ENCODE assay signal across 18 cellular contexts in the genomic region with DNA sequence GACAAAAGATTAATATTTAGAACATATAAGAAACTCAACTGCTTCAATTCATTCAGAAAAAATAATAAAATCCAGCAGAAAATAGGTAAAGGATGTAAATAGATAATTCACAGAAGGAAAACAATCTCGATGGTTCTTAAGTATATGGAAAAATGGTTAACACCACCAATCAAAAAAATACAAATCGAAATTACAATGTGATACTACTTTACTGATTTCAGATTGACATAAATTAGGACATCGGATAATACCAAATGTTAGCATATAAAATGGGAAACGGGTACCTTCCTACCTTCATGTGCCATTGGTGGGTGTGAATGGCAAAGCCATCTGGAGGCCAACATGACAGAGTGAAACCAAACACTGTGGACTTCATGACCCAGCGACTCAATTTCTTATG. TPM values are rescaled to one million over a fixed set of nuclear protein-coding genes. Genes with fewer than 3 reads are reported as not detected.
DNase-seq lines count a peak whose midpoint lies in the region; ATAC-seq and TF ChIP-seq lines count a peak whose summit lies in the region.
"Had no signal": no experiment of that assay in that cellular context is flagged by ENCODE, and none has a peak within 500 bp of the region (broad histone marks: within the 10 kb centered on the region; RNA-seq: fewer than 3 reads in every experiment).

No MANE protein-coding gene starts in this region.

- H2AFZ ChIP-seq in IMR-90 (replicated peaks; ENCODE audit: low read length, poor library complexity), result peak overlapping the region; percentile 37

- CTCF ChIA-PET in IMR-90 (lab: Yijun Ruan, JAX), result interaction anchor here (1.4 kb wide), 1 partner anchor 136 kb away, joined by 3 read pairs; no protein-coding TSS in a partner anchor

- no peak overlapping the region for H4K5ac ChIP-seq in IMR-90 (ENCODE audit: low read depth, low read length)

- no peak overlapping the region for H3K14ac ChIP-seq in IMR-90 (replicated peaks; ENCODE audit: low read depth, low read length)

- WGBS in IMR-90 (ENCODE audit: extremely low coverage in 2 of 2, insufficient read length in 1 of 2), 2 experiments, result no CpG with 5 or more reads among the region's 5 CpGs

- no peak overlapping the region for H3K9ac ChIP-seq in IMR-90 (ENCODE audit: low read depth, low read length)

- H3K79me1 ChIP-seq in IMR-90 (ENCODE audit: low read depth in 1 of 2, low read length in 2 of 2), result no peaks in the 10 kb centered on the region

- no peaks in the 10 kb centered on the region for H4K20me1 ChIP-seq in IMR-90 (ENCODE audit: insufficient read depth, low read length)

- H2BK120ac ChIP-seq in IMR-90 (ENCODE audit: low read depth, low read length), result no peak overlapping the region

- no TSS peak for BruUV-seq in IMR-90 (replicated peaks; lab: Mats Ljungman, UMichigan)

- no peak overlapping the region for H2AK9ac ChIP-seq in IMR-90 (replicated peaks; ENCODE audit: low read depth, low read length, poor library complexity)

- no peak overlapping the region for H2BK20ac ChIP-seq in IMR-90 (ENCODE audit: low read depth, low read length)

- TF ChIP-seq CTCF in IMR-90 (conservative IDR thresholded peaks at IDR 0.05; ENCODE audit: low read depth, low read length) (no peak), progenitor cell of endocrine pancreas (IDR thresholded peaks at IDR 0.05; ENCODE audit: unreplicated experiment) (no peak), right atrium auricular region (IDR thresholded peaks at IDR 0.05) (no peak)

- H3K56ac ChIP-seq in IMR-90 (ENCODE audit: extremely low read depth, insufficient read depth, low read length), result no peak overlapping the region

- no peak overlapping the region for H4K8ac ChIP-seq in IMR-90 (ENCODE audit: low read depth in 2 of 2, low read length in 2 of 2)

- no peak overlapping the region for H2BK5ac ChIP-seq in IMR-90 (ENCODE audit: low read depth, low read length, poor library complexity, severe bottlenecking)

- POLR2A ChIA-PET in IMR-90 (lab: Charles Lee; ENCODE audit: unreplicated experiment), result interaction anchor here (0.5 kb wide), 1 partner anchor 18 kb away, joined by 9 read pairs; no protein-coding TSS in a partner anchor

- H3K27ac Mint-ChIP-seq in activated T-cell treated with anti-CD3 and anti-CD28 coated beads, Interleukin-2, amount 50 U/mL, for 72 hours, result peak overlapping the region; percentile 65
- no peak overlapping the region for H3K27ac Mint-ChIP-seq in central memory CD8-positive, alpha-beta T cell (ENCODE audit: low read depth)
- no peak overlapping the region for H3K27ac Mint-ChIP-seq in progenitor cell of endocrine pancreas

- H3K36me3 ChIP-seq in IMR-90 (ENCODE audit: control insufficient read depth, insufficient read depth, low read length) (no peaks in the 10 kb centered on the region), right atrium auricular region (no peaks in the 10 kb centered on the region)
- H3K36me3 ChIP-seq: esophagus squamous epithelium, pancreas, vagina had no signal

- H3K27me3 ChIP-seq in IMR-90 (ENCODE audit: control insufficient read depth, insufficient read depth, low read length) (peaks cover 24% of the 10 kb centered on the region), right atrium auricular region (no peaks in the 10 kb centered on the region)
- H3K27me3 ChIP-seq: vagina had no signal

- H4K91ac ChIP-seq in IMR-90 (ENCODE audit: insufficient read depth, low read depth, low read length), result no peak overlapping the region

- H3K4me2 ChIP-seq in IMR-90 (ENCODE audit: low read depth, low read length), result no peak overlapping the region

- ATAC-seq in activated T-cell treated with anti-CD3 and anti-CD28 coated beads, Interleukin-2, amount 50 U/mL, for 72 hours (replicated peaks in 1 of 2), result no peak
- no peak for ATAC-seq in IMR-90 (ENCODE audit: low read depth)
- no peak for ATAC-seq in central memory CD8-positive, alpha-beta T cell (replicated peaks; ENCODE audit: extremely low read depth, poor library complexity, severe bottlenecking)
- no peak for ATAC-seq in GM21825 (IDR thresholded peaks at IDR 0.05; ENCODE audit: unreplicated experiment)

- no peaks in the 10 kb centered on the region for H3K9me3 Mint-ChIP-seq in activated T-cell treated with anti-CD3 and anti-CD28 coated beads, Interleukin-2, amount 50 U/mL, for 72 hours
- no peaks in the 10 kb centered on the region for H3K9me3 Mint-ChIP-seq in central memory CD8-positive, alpha-beta T cell
- H3K9me3 Mint-ChIP-seq in progenitor cell of endocrine pancreas (ENCODE audit: low read depth), result no peaks in the 10 kb centered on the region

- H3K27ac ChIP-seq in IMR-90 (ENCODE audit: insufficient read depth, low read length) (no peak overlapping the region), right atrium auricular region (no peak overlapping the region)
- H3K27ac ChIP-seq: esophagus squamous epithelium, pancreas had no signal

- no peak overlapping the region for H3K4ac ChIP-seq in IMR-90 (ENCODE audit: low read depth, low read length)

- H3K4me1 ChIP-seq in IMR-90 (ENCODE audit: control insufficient read depth, insufficient read depth, low read length), result peaks cover 2% of the 10 kb centered on the region; the same call in 1 of the 2 replicates
- H3K4me1 ChIP-seq in right atrium auricular region, result peaks cover 0 to 13% of the 10 kb centered on the region in 2 donors
- H3K4me1 ChIP-seq: pancreas had no signal

- no peak for TF ChIP-seq RAD21 in IMR-90 (IDR thresholded peaks at IDR 0.05; ENCODE audit: low read length)

- H3K4me3 Mint-ChIP-seq in activated T-cell treated with anti-CD3 and anti-CD28 coated beads, Interleukin-2, amount 50 U/mL, for 72 hours, result peak overlapping the region; percentile 21 to 87
- H3K4me3 Mint-ChIP-seq in central memory CD8-positive, alpha-beta T cell, result peak overlapping the region; percentile 79
- H3K4me3 Mint-ChIP-seq in progenitor cell of endocrine pancreas (ENCODE audit: low read depth), result peak overlapping the region; percentile 82

- H3K27me3 Mint-ChIP-seq in activated T-cell treated with anti-CD3 and anti-CD28 coated beads, Interleukin-2, amount 50 U/mL, for 72 hours (ENCODE audit: low read depth), result peaks cover 32% of the 10 kb centered on the region
- peaks cover 20% of the 10 kb centered on the region for H3K27me3 Mint-ChIP-seq in central memory CD8-positive, alpha-beta T cell
- H3K27me3 Mint-ChIP-seq in progenitor cell of endocrine pancreas, result peaks cover 24% of the 10 kb centered on the region

- H3K4me1 Mint-ChIP-seq in activated T-cell treated with anti-CD3 and anti-CD28 coated beads, Interleukin-2, amount 50 U/mL, for 72 hours (ENCODE audit: low read depth), result peaks cover 33% of the 10 kb centered on the region
- H3K4me1 Mint-ChIP-seq in central memory CD8-positive, alpha-beta T cell, result peaks cover 17% of the 10 kb centered on the region
- H3K4me1 Mint-ChIP-seq in progenitor cell of endocrine pancreas (ENCODE audit: low read depth), result peaks cover 16% of the 10 kb centered on the region

- H3K36me3 Mint-ChIP-seq in activated T-cell treated with anti-CD3 and anti-CD28 coated beads, Interleukin-2, amount 50 U/mL, for 72 hours (ENCODE audit: insufficient read depth in 2 of 2), result peaks cover 2% of the 10 kb centered on the region in 2 donors
- peaks cover 3% of the 10 kb centered on the region for H3K36me3 Mint-ChIP-seq in central memory CD8-positive, alpha-beta T cell (ENCODE audit: insufficient read depth)
- H3K36me3 Mint-ChIP-seq in progenitor cell of endocrine pancreas (ENCODE audit: insufficient read depth), result no peaks in the 10 kb centered on the region

- no peak overlapping the region for H2BK15ac ChIP-seq in IMR-90 (ENCODE audit: low read depth, low read length)

- intact Hi-C loops in IMR-90 (cut with micrococcal nuclease), result no loop called here

- DNase-seq in activated T-cell treated with anti-CD3 and anti-CD28 coated beads, Interleukin-2, amount 50 U/mL, for 72 hours, result no peak
- DNase-seq in activated T-cell treated with anti-CD3 and anti-CD28 coated beads, Interleukin-2, amount 50 U/mL, for 1 hour, result no peak
- DNase-seq in IMR-90 (no peak), progenitor cell of endocrine pancreas (ENCODE audit: low spot score, unreplicated experiment) (no peak), right atrium auricular region (ENCODE audit: low spot score) (no peak)
- DNase-seq in central memory CD8-positive, alpha-beta T cell (ENCODE audit: low spot score in 2 of 2), result no peak
- no peak for DNase-seq in stimulated activated CD4-positive, alpha-beta T cell treated with anti-CD3 and anti-CD28 coated beads, Interleukin-12 subunit alpha, Interleukin-12 subunit beta, amount 100 ng/mL, for 4 hours
- DNase-seq: activated CD4-positive, alpha-beta T cell treated with anti-CD3 and anti-CD28 coated beads for 4 hours; caudate nucleus; esophagus squamous epithelium; GDM1; NCI-H1105 treated with DMSO at 0.1 percent for 48 hours; NCI-H2107; stimulated activated CD4-positive, alpha-beta T cell treated with anti-CD3 and anti-CD28 coated beads, Interleukin-4, amount 100 ng/mL, for 1 hour; T1000 had no signal

- in situ Hi-C loops in IMR-90 (cut with MboI; ENCODE audit: low sequenced_read_pairs), result no loop called here

- no peak overlapping the region for H3K18ac ChIP-seq in IMR-90 (ENCODE audit: low read depth, low read length)

- dilution Hi-C loops in IMR-90 (cut with HindIII; ENCODE audit: low sequenced_read_pairs, unreplicated experiment), result no loop called here

- no peak for TF ChIP-seq POLR2A in IMR-90 (IDR thresholded peaks at IDR 0.05; ENCODE audit: low read depth, low read length)

- no peaks in the 10 kb centered on the region for H3K9me3 ChIP-seq in IMR-90 (ENCODE audit: control insufficient read depth, insufficient read depth, low read length)
- H3K9me3 ChIP-seq in right atrium auricular region, result no peaks in the 10 kb centered on the region
- H3K9me3 ChIP-seq: esophagus squamous epithelium, pancreas, vagina had no signal

- H3K4me3 ChIP-seq in IMR-90 (ENCODE audit: insufficient read depth, low read depth, low read length) (no peak overlapping the region), right atrium auricular region (no peak overlapping the region)

- 0 out of 2 replicates have a peak overlapping the region, but pooled peaks have one; percentile 24 for H2AK5ac ChIP-seq in IMR-90 (ENCODE audit: low read depth, low read length)

- H3K23ac ChIP-seq in IMR-90 (ENCODE audit: low read depth, low read length), result no peak overlapping the region; the same call in 1 of the 2 replicates

- no peaks in the 10 kb centered on the region for H3K9me1 ChIP-seq in IMR-90 (ENCODE audit: insufficient read depth, low read length)

RNA-seq across cellular contexts. Expression of gene PPP4R4, which starts 1.6 kb away (rescaled TPM):
- 1 to 10 TPM; 6.2 to 9.5 TPM for total RNA-seq in activated T-cell treated with anti-CD3 and anti-CD28 coated beads, Interleukin-2, amount 50 U/mL, for 72 hours
- total RNA-seq in IMR-90 (2012; rRNA removed) (0.36 and 0.56 TPM in 2 replicates), progenitor cell of endocrine pancreas (12.8 and 13.5 TPM in 2 replicates), right atrium auricular region (under 1 TPM; 0.22 to 0.75 TPM)
- polyA plus RNA-seq in IMR-90 (2012; rRNA removed), result 0.13 and 0.17 TPM in 2 replicates
- polyA plus RNA-seq in IMR-90 (2012; cell fraction: cytosol; rRNA removed), result 0.01 and 0.12 TPM in 2 replicates
- polyA plus RNA-seq in IMR-90 (2012; cell fraction: nucleus; rRNA removed; ENCODE audit: low replicate concordance), result 0.33 TPM in 1 of 2 replicates, not detected in the other

RNA-seq across cellular contexts. Expression of gene IFI27L2, which starts 43.1 kb away (rescaled TPM):
- 10 to 100 TPM; 52.0 to 66.0 TPM for total RNA-seq in activated T-cell treated with anti-CD3 and anti-CD28 coated beads, Interleukin-2, amount 50 U/mL, for 72 hours
- 43.0 and 111 TPM in 2 replicates for total RNA-seq in IMR-90 (2012; rRNA removed)
- polyA plus RNA-seq in IMR-90 (2012; rRNA removed), result 187 and 261 TPM in 2 replicates
- 441 and 716 TPM in 2 replicates for polyA plus RNA-seq in IMR-90 (2012; cell fraction: cytosol; rRNA removed)
- 72.6 and 129 TPM in 2 replicates for polyA plus RNA-seq in IMR-90 (2012; cell fraction: nucleus; rRNA removed; ENCODE audit: low replicate concordance)
- 27.4 and 32.2 TPM in 2 replicates for total RNA-seq in progenitor cell of endocrine pancreas
- total RNA-seq in right atrium auricular region, result 10 to 100 TPM; 42.9 to 85.1 TPM
